ENCODE assay signal across 2 cellular contexts in the genomic region with DNA sequence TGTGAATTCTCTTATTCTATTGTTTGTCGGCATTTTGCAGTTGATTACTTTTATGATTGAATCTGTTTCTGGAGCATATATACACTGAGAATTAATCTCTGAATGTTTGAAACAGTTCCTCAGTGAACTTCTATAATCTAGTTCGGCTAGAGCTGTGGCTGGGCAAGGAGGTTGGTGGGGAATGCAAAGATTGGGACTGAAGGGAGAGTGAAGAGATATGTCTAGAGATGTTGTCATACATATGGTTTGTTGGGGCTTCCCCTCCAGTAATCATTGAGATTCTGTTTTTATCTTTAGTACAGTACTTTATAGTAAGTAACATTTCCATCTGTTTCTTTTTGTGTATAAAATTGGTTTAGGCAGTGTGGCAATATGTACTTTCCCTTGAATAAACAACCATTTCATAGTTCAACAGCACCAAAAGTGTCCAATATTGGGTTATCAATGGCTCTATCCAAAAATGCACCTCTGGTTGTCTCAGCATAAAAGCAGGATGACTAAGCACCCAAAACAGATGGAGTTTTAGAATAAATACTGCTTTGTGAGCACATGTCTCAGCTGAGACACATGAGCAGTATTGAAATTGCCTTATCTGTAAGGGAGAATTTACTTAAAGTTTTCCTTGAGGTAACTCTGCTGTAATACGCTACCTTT.
TF ChIP-seq lines count a peak whose summit lies in the region.

No MANE protein-coding gene starts in this region.

TF ChIP-seq in GM12878, 131 proteins besides CTCF, POLR2A, EP300 and RAD21 (continues in another document):
- TF ChIP-seq, protein P1, sequence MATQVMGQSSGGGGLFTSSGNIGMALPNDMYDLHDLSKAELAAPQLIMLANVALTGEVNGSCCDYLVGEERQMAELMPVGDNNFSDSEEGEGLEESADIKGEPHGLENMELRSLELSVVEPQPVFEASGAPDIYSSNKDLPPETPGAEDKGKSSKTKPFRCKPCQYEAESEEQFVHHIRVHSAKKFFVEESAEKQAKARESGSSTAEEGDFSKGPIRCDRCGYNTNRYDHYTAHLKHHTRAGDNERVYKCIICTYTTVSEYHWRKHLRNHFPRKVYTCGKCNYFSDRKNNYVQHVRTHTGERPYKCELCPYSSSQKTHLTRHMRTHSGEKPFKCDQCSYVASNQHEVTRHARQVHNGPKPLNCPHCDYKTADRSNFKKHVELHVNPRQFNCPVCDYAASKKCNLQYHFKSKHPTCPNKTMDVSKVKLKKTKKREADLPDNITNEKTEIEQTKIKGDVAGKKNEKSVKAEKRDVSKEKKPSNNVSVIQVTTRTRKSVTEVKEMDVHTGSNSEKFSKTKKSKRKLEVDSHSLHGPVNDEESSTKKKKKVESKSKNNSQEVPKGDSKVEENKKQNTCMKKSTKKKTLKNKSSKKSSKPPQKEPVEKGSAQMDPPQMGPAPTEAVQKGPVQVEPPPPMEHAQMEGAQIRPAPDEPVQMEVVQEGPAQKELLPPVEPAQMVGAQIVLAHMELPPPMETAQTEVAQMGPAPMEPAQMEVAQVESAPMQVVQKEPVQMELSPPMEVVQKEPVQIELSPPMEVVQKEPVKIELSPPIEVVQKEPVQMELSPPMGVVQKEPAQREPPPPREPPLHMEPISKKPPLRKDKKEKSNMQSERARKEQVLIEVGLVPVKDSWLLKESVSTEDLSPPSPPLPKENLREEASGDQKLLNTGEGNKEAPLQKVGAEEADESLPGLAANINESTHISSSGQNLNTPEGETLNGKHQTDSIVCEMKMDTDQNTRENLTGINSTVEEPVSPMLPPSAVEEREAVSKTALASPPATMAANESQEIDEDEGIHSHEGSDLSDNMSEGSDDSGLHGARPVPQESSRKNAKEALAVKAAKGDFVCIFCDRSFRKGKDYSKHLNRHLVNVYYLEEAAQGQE (IDR thresholded peaks at IDR 0.05; ENCODE audit: low read depth, low read length), result no peak
- TF ChIP-seq CBFB (IDR thresholded peaks at IDR 0.05; ENCODE audit: low read depth) (no peak), BHLHE40 (IDR thresholded peaks at IDR 0.05; ENCODE audit: borderline replicate concordance in 1 of 2, low read depth in 2 of 2, low read length in 1 of 2) (no peak), RCOR1 (conservative IDR thresholded peaks at IDR 0.05; ENCODE audit: low read depth, low read length) (no peak), SUPT20H (IDR thresholded peaks at IDR 0.05; ENCODE audit: borderline replicate concordance, control insufficient read depth, low read depth, low read length) (no peak), RB1 (IDR thresholded peaks at IDR 0.05; ENCODE audit: borderline replicate concordance) (no peak), TCF12 (IDR thresholded peaks at IDR 0.05; ENCODE audit: low read depth, low read length) (no peak), HDGF (IDR thresholded peaks at IDR 0.05) (no peak), SMAD5 (IDR thresholded peaks at IDR 0.05; ENCODE audit: low read depth) (no peak), CBX3 (IDR thresholded peaks at IDR 0.05; ENCODE audit: borderline replicate concordance, low read depth) (no peak), RUNX3 (IDR thresholded peaks at IDR 0.05; ENCODE audit: low read length) (no peak)
- TF ChIP-seq, protein P2, sequence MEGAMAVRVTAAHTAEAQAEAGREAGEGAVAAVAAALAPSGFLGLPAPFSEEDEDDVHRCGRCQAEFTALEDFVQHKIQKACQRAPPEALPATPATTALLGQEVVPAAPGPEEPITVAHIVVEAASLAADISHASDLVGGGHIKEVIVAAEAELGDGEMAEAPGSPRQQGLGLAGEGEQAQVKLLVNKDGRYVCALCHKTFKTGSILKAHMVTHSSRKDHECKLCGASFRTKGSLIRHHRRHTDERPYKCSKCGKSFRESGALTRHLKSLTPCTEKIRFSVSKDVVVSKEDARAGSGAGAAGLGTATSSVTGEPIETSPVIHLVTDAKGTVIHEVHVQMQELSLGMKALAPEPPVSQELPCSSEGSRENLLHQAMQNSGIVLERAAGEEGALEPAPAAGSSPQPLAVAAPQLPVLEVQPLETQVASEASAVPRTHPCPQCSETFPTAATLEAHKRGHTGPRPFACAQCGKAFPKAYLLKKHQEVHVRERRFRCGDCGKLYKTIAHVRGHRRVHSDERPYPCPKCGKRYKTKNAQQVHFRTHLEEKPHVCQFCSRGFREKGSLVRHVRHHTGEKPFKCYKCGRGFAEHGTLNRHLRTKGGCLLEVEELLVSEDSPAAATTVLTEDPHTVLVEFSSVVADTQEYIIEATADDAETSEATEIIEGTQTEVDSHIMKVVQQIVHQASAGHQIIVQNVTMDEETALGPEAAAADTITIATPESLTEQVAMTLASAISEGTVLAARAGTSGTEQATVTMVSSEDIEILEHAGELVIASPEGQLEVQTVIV (IDR thresholded peaks at IDR 0.05; ENCODE audit: borderline replicate concordance, partially characterized antibody), result no peak
- TF ChIP-seq, protein P3, sequence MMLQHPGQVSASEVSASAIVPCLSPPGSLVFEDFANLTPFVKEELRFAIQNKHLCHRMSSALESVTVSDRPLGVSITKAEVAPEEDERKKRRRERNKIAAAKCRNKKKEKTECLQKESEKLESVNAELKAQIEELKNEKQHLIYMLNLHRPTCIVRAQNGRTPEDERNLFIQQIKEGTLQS (IDR thresholded peaks at IDR 0.05; ENCODE audit: borderline replicate concordance, extremely low read depth, low read depth, low read length), result no peak
- TF ChIP-seq, protein P4, sequence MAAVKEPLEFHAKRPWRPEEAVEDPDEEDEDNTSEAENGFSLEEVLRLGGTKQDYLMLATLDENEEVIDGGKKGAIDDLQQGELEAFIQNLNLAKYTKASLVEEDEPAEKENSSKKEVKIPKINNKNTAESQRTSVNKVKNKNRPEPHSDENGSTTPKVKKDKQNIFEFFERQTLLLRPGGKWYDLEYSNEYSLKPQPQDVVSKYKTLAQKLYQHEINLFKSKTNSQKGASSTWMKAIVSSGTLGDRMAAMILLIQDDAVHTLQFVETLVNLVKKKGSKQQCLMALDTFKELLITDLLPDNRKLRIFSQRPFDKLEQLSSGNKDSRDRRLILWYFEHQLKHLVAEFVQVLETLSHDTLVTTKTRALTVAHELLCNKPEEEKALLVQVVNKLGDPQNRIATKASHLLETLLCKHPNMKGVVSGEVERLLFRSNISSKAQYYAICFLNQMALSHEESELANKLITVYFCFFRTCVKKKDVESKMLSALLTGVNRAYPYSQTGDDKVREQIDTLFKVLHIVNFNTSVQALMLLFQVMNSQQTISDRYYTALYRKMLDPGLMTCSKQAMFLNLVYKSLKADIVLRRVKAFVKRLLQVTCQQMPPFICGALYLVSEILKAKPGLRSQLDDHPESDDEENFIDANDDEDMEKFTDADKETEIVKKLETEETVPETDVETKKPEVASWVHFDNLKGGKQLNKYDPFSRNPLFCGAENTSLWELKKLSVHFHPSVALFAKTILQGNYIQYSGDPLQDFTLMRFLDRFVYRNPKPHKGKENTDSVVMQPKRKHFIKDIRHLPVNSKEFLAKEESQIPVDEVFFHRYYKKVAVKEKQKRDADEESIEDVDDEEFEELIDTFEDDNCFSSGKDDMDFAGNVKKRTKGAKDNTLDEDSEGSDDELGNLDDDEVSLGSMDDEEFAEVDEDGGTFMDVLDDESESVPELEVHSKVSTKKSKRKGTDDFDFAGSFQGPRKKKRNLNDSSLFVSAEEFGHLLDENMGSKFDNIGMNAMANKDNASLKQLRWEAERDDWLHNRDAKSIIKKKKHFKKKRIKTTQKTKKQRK (IDR thresholded peaks at IDR 0.05; ENCODE audit: low read depth, low read length), result no peak

TF ChIP-seq in liver, 16 proteins besides CTCF, POLR2A, EP300 and RAD21 (continued from another document):
- TF ChIP-seq, protein P5, sequence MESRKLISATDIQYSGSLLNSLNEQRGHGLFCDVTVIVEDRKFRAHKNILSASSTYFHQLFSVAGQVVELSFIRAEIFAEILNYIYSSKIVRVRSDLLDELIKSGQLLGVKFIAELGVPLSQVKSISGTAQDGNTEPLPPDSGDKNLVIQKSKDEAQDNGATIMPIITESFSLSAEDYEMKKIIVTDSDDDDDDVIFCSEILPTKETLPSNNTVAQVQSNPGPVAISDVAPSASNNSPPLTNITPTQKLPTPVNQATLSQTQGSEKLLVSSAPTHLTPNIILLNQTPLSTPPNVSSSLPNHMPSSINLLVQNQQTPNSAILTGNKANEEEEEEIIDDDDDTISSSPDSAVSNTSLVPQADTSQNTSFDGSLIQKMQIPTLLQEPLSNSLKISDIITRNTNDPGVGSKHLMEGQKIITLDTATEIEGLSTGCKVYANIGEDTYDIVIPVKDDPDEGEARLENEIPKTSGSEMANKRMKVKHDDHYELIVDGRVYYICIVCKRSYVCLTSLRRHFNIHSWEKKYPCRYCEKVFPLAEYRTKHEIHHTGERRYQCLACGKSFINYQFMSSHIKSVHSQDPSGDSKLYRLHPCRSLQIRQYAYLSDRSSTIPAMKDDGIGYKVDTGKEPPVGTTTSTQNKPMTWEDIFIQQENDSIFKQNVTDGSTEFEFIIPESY (IDR thresholded peaks at IDR 0.05), result peak; percentile 57
- TF ChIP-seq, protein P3 (IDR thresholded peaks at IDR 0.05), result no peak
- TF ChIP-seq HNF4A (conservative IDR thresholded peaks at IDR 0.05), result peak; percentile 39 to 63
- no peak for TF ChIP-seq TAF1 (conservative IDR thresholded peaks at IDR 0.05)
- TF ChIP-seq FOXA1 (IDR thresholded peaks at IDR 0.05), result peak; percentile 96
- peak in 1 of 2 donors; percentile 15 for TF ChIP-seq EGR1 (IDR thresholded peaks at IDR 0.05; ENCODE audit: low read depth in 2 of 2)
- peak; percentile 49 to 75 for TF ChIP-seq RXRA (IDR thresholded peaks at IDR 0.05)
- TF ChIP-seq YY1 (IDR thresholded peaks at IDR 0.05), result peak; percentile 61
- TF ChIP-seq JUND (IDR thresholded peaks at IDR 0.05), result peak in 1 of 2 donors; percentile 62
- no peak for TF ChIP-seq HNF4G (IDR thresholded peaks at IDR 0.05)
- no peak for TF ChIP-seq GABPA (IDR thresholded peaks at IDR 0.05 in 1 of 2, conservative IDR thresholded peaks at IDR 0.05 in 1 of 2)
- TF ChIP-seq SP1 (IDR thresholded peaks at IDR 0.05), result peak; percentile 27
- TF ChIP-seq, protein P1 (IDR thresholded peaks at IDR 0.05), result peak; percentile 32
- no peak for TF ChIP-seq NR2F2 (IDR thresholded peaks at IDR 0.05)
